Comparison of ENCODE assay signal across 9 cellular contexts in the genomic region with DNA sequence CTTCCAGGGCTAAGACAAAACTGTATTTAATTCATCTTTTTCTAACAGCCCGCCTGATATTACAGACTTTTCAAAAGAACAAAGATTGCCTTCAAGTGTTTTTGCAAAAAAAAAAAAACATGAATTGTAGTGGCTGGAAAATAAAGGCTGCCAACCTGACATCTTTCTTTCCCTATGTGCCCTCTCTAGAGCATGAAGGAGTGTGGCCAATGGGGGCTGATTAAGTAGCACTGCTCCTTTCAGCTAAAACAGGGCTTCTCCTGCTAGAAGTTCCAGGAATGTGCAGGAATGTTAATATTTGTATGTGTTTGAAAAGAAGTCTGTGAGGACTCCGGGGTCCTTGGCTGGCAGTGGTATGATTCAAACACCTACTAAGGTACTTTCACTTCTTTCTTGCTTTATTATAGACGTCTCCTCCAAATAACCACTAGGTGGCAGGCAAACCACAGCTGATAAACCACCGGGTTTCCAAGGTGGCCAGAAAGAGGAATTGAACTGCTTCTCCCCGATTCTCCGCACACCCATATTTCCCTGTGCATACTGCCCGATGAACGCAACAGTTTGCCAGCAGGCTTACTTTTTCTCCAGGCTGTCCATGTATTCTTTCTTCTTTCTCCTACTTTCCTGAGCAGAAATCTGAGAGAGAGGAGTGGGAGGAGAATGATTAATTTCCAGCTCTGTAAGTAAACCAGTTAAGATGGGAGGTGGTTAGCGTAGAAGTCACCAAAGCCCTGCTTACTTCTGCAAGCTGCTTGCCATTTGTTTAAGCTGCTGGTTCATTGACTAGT. TPM values are rescaled to one million over a fixed set of nuclear protein-coding genes. Genes with fewer than 3 reads are reported as not detected.
A peak's percentile ranks its signal among the peaks of the same experiment; 100 is the strongest.
DNase-seq lines count a peak whose midpoint lies in the region; ATAC-seq and TF ChIP-seq lines count a peak whose summit lies in the region.
"Had no signal": no experiment of that assay in that cellular context is flagged by ENCODE, and none has a peak within 500 bp of the region (broad histone marks: within the 10 kb centered on the region; RNA-seq: fewer than 3 reads in every experiment).

No MANE protein-coding gene starts in this region.

- H3K79me2 ChIP-seq in OCI-LY1 (ENCODE audit: insufficient read depth, low read length) = no peaks in the 10 kb centered on the region

- no peaks in the 10 kb centered on the region for H3K9me2 ChIP-seq in OCI-LY1 (ENCODE audit: low read depth, low read length)

- H3K4me2 ChIP-seq in OCI-LY1 (ENCODE audit: low read length) = no peak overlapping the region

- H3K36me3 ChIP-seq in OCI-LY1 (ENCODE audit: insufficient read depth, low read length) (no peaks in the 10 kb centered on the region), thymus (ENCODE audit: control insufficient read depth, insufficient read depth) (peaks cover 7% of the 10 kb centered on the region)

- no peak overlapping the region for H2AFZ ChIP-seq in OCI-LY1 (ENCODE audit: low read length)

- ATAC-seq in GM21619 (IDR thresholded peaks at IDR 0.05; ENCODE audit: unreplicated experiment) = peak; percentile 73

- no peak overlapping the region for H3K27ac ChIP-seq in OCI-LY1 (ENCODE audit: low read depth, low read length, poor library complexity, severe bottlenecking)
- H3K27ac ChIP-seq in thymus (ENCODE audit: low read depth) = peak overlapping the region; percentile 31
- H3K27ac ChIP-seq: epithelial cell of prostate had no signal

- H3K4me1 ChIP-seq in OCI-LY1 (ENCODE audit: insufficient read depth, low read length, severe bottlenecking) = no peaks in the 10 kb centered on the region
- peaks cover 4% of the 10 kb centered on the region for H3K4me1 ChIP-seq in thymus (ENCODE audit: control insufficient read depth, insufficient read depth, low read length)

- peaks cover 27% of the 10 kb centered on the region for H3K36me3 Mint-ChIP-seq in neural crest cell (ENCODE audit: low read depth)

- H3F3A ChIP-seq in OCI-LY1 (ENCODE audit: insufficient read depth, low read length) = no peaks in the 10 kb centered on the region

- H3K9me3 ChIP-seq in OCI-LY1 (ENCODE audit: low read length) = no peaks in the 10 kb centered on the region
- H3K9me3 ChIP-seq in thymus (ENCODE audit: control insufficient read depth) = no peaks in the 10 kb centered on the region

- peaks cover 14% of the 10 kb centered on the region for H3K4me1 Mint-ChIP-seq in neural crest cell

- no peak overlapping the region for H3K27ac Mint-ChIP-seq in neural crest cell (ENCODE audit: unreplicated experiment)

- H3K4me3 Mint-ChIP-seq in neural crest cell = no peak overlapping the region

- H3K27me3 ChIP-seq in OCI-LY1 (ENCODE audit: insufficient read depth, low read length) = no peaks in the 10 kb centered on the region; the same call in 1 of the 2 replicates
- H3K27me3 ChIP-seq in thymus (ENCODE audit: control insufficient read depth, insufficient read depth) = no peaks in the 10 kb centered on the region

- DNase-seq in DMS79 (lab: John Stamatoyannopoulos, UW) (peak; percentile 42), activated T-cell treated with anti-CD3 and anti-CD28 coated beads for 24 hours (ENCODE audit: low read depth) (peak; percentile 36), fibroblast of mammary gland (ENCODE audit: low read depth) (peak; percentile 84), neural crest cell (ENCODE audit: low read depth, low spot score) (peak; percentile 48)
- peak; percentile 69 for DNase-seq in Jurkat, Clone E6-1 (ENCODE audit: low read depth, low spot score)

- peak; percentile 88; the same call in 1 of the 2 replicates for TF ChIP-seq CTCF in OCI-LY1 (IDR thresholded peaks at IDR 0.05; ENCODE audit: low read length)
- TF ChIP-seq CTCF in fibroblast of mammary gland (conservative IDR thresholded peaks at IDR 0.05; ENCODE audit: control insufficient read depth, insufficient read depth, low read depth, low read length) = peak; percentile 76
- peak; percentile 93 for TF ChIP-seq CTCF in neural crest cell (conservative IDR thresholded peaks at IDR 0.05)

- peaks cover 6% of the 10 kb centered on the region for H3K9me3 Mint-ChIP-seq in neural crest cell

- H3K9ac ChIP-seq in OCI-LY1 (ENCODE audit: low read length) = no peak overlapping the region

- H3K4me3 ChIP-seq in Jurkat, Clone E6-1 (ENCODE audit: low read length) = no peak overlapping the region
- no peak overlapping the region for H3K4me3 ChIP-seq in OCI-LY1 (ENCODE audit: low read depth, low read length, poor library complexity, severe bottlenecking)
- H3K4me3 ChIP-seq in fibroblast of mammary gland (ENCODE audit: control insufficient read depth, low read depth, low read length) = no peak overlapping the region
- no peak overlapping the region for H3K4me3 ChIP-seq in thymus (ENCODE audit: low read length)

- no peaks in the 10 kb centered on the region for H4K20me1 ChIP-seq in OCI-LY1 (ENCODE audit: insufficient read depth, low read length)

- no peaks in the 10 kb centered on the region for H3K27me3 Mint-ChIP-seq in neural crest cell (ENCODE audit: low read depth)

- 40% methylated on average over 9 of the region's 9 CpGs for whole genome bisulfite sequencing in thymus

RNA-seq across cellular contexts. Expression of a gene that starts 56.8 kb away (rescaled TPM):
- polyA plus RNA-seq in Jurkat, Clone E6-1 (2012; ENCODE audit: insufficient read depth, insufficient read length) = not detected
- total RNA-seq in neural crest cell = 2.2 and 3.3 TPM in 2 replicates
- polyA plus RNA-seq in thymus = 0.14 TPM
